8 cellular contexts compared by ENCODE assay signal in the genomic region with DNA sequence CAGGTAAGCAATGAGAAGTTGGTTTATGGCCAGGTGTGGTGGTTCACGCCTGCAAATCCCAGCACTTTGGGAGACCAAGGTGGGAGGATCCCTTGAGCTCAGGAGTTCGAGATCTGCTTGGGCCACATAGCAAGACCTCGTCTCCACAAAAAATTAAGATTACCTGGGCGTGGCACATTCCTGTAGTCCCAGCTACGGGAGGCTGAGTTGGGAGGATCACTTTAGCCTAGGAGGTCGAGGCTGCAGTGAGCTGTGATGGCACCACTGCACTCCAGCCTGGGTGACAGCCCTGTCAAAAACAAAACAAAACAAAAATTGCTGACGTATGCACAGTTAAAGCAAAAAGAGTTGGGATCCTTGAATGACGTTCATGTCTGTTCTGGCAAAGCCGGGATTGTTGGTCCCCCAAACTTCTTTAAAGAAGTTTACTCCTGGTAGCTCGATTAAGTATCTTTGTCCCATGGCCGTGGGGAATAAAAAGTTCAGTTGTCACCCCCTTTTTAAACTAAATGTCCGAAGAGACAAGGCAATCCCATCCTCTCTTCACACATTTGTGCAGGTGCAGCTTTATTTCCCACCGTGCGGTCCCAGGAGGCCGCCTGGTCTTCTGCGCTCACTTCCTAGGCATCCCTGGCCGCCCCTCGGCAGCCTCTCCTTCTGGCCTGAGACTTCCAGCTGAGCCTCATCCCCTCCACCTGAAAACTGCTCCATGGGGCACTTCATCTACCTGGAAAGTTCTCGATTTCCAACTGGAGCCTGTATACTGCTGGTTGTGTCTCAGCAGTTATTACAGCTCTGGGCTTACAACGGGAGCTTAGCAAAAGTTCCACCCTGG. TPM values are rescaled to one million over a fixed set of nuclear protein-coding genes. Genes with fewer than 3 reads are reported as not detected.
DNase-seq lines count a peak whose midpoint lies in the region; ATAC-seq and TF ChIP-seq lines count a peak whose summit lies in the region.

No MANE protein-coding gene starts in this region.

- peak; percentile 19 for DNase-seq in NCI-H1105 treated with DMSO at 0.1 percent for 48 hours (lab: John Stamatoyannopoulos, UW)
- no peak for DNase-seq in NCI-H1105 (lab: John Stamatoyannopoulos, UW)
- DNase-seq in WERI-Rb-1, result peak; percentile 34
- peak; percentile 45 for DNase-seq in Right ventricle myocardium superior
- DNase-seq in NCI-H1436 (lab: John Stamatoyannopoulos, UW), result no peak
- DNase-seq in SIG-M5 treated with dmso at 0.1 percent for 504 hours (lab: John Stamatoyannopoulos, UW; ENCODE audit: unreplicated experiment), result no peak

- intact Hi-C loops in Right ventricle myocardium superior (cut with DNase I), result loop anchor here (10.0 kb wide), 1 partner anchor 64 kb away; no protein-coding TSS in a partner anchor

- peak overlapping the region; percentile 97 for H3K4me3 ChIP-seq in WERI-Rb-1 (ENCODE audit: low read depth, low read length)
- H3K4me3 ChIP-seq in rectal smooth muscle tissue (ENCODE audit: low read length), result peak overlapping the region; percentile 87

- no peaks in the 10 kb centered on the region for H3K36me3 ChIP-seq in WERI-Rb-1
- H3K36me3 ChIP-seq in rectal smooth muscle tissue (ENCODE audit: control insufficient read depth, insufficient read depth, low read length), result no peaks in the 10 kb centered on the region

- peaks cover 18% of the 10 kb centered on the region for H3K4me1 ChIP-seq in rectal smooth muscle tissue (ENCODE audit: control insufficient read depth, insufficient read depth, low read length)

- TF ChIP-seq CTCF in WERI-Rb-1 (IDR thresholded peaks at IDR 0.05; ENCODE audit: low read depth, low read length), result no peak

- peak; percentile 4 for ATAC-seq in HG02870 (IDR thresholded peaks at IDR 0.05; ENCODE audit: unreplicated experiment)
- peak; percentile 6 for ATAC-seq in Right ventricle myocardium superior (ENCODE audit: poor library complexity)

- H3K9me3 ChIP-seq in WERI-Rb-1 (ENCODE audit: severe bottlenecking), result no peaks in the 10 kb centered on the region

- H3K27ac ChIP-seq in WERI-Rb-1 (peak overlapping the region; percentile 93), rectal smooth muscle tissue (ENCODE audit: low read depth, low read length) (peak overlapping the region; percentile 92)

- H3K9ac ChIP-seq in rectal smooth muscle tissue (ENCODE audit: low read length), result peak overlapping the region; percentile 42

- H3K27me3 ChIP-seq in WERI-Rb-1 (ENCODE audit: insufficient read depth, low read depth, severe bottlenecking), result no peaks in the 10 kb centered on the region
- no peaks in the 10 kb centered on the region for H3K27me3 ChIP-seq in rectal smooth muscle tissue (ENCODE audit: control insufficient read depth, insufficient read depth, low read length)

RNA-seq across cellular contexts. Expression of a gene that starts 0.8 kb away (rescaled TPM):
- 12.9 TPM for total RNA-seq in Right ventricle myocardium superior

Comparison
In these comparisons a context has a peak if more than half of its experiments do, and no peak if none do; other contexts are left out.
1. DNase-seq: peak in NCI-H1105 treated with DMSO at 0.1 percent for 48 hours (single experiment), WERI-Rb-1 (single experiment) and Right ventricle myocardium superior (single experiment); none in NCI-H1105 (single experiment), NCI-H1436 (single experiment) and SIG-M5 treated with dmso at 0.1 percent for 504 hours (single experiment).